In genomic region chr18:39748727-39749126, GRCh38 we compare ENCODE assay signal across 37 cellular contexts.
"Had no signal": no experiment of that assay in that cellular context is flagged by ENCODE, and none has a peak within 500 bp of the region (broad histone marks: within the 10 kb centered on the region; RNA-seq: fewer than 3 reads in every experiment).

No MANE protein-coding gene starts in this region.

- H3K4me3 Mint-ChIP-seq: activated B cell treated with CpG ODN at 0.5 μM for 24 hours; activated CD4-positive, alpha-beta memory T cell treated with anti-CD3 and anti-CD28 coated beads for 36 hours; activated CD4-positive, alpha-beta T cell treated with anti-CD3 and anti-CD28 coated beads, Interleukin-2, amount 10 ng/mL, durations not matched to agents 24 days and 14 days; activated CD8-positive, alpha-beta T cell treated with anti-CD3 and anti-CD28 coated beads for 36 hours; activated naive CD4-positive, alpha-beta T cell treated with anti-CD3 and anti-CD28 coated beads, Interleukin-2, amount 10 ng/mL, durations not matched to agents 7 days and 5 days; activated naive CD4-positive, alpha-beta T cell treated with anti-CD3 and anti-CD28 coated beads, Interleukin-2, amount 50 U/mL, for 24 hours; activated naive CD8-positive, alpha-beta T cell; activated naive CD8-positive, alpha-beta T cell treated with anti-CD3 and anti-CD28 coated beads, Interleukin-2, amount 10 ng/mL, durations not matched to agents 7 days and 5 days; activated naive CD8-positive, alpha-beta T cell treated with anti-CD3 and anti-CD28 coated beads, Interleukin-2, amount 50 U/mL, for 24 hours; activated T-cell treated with anti-CD3 and anti-CD28 coated beads, Interleukin-2, amount 50 U/mL, for 4 hours; brain; central memory CD8-positive, alpha-beta T cell; T-helper 1 cell treated with Interleukin-12 subunit alpha and Interleukin-12 subunit beta and Interleukin-4 antibody, amounts not matched to agents 30 μg/mL and 1 μg/mL, for 36 hours; T-helper 2 cell treated with Interferon-gamma antibody and Interleukin-4, amounts not matched to agents 5 μg/mL and 100 μg/mL, for 36 hours had no signal

- DNase-seq: activated B cell treated with CpG ODN at 0.5 μM for 24 hours; activated CD4-positive, alpha-beta memory T cell treated with anti-CD3 and anti-CD28 coated beads for 36 hours; activated CD4-positive, alpha-beta T cell treated with anti-CD3 and anti-CD28 coated beads for 4 hours; activated CD4-positive, alpha-beta T cell treated with anti-CD3 and anti-CD28 coated beads, Interleukin-2, amount 10 ng/mL, durations not matched to agents 24 days and 14 days; activated CD4-positive, alpha-beta T cell treated with anti-CD3 and anti-CD28 coated beads, Interleukin-2, amount 50 U/mL, for 1 hour; activated CD4-positive, alpha-beta T cell treated with anti-CD3 and anti-CD28 coated beads, Interleukin-2, amount 50 U/mL, for 4 hours; activated CD4-positive, CD25-positive, alpha-beta regulatory T cell treated with anti-CD3 and anti-CD28 coated beads, Interleukin-2, amount 50 U/mL, for 72 hours; activated CD8-positive, alpha-beta memory T cell treated with anti-CD3 and anti-CD28 coated beads, Interleukin-2, amount 50 U/mL, for 4 hours; activated CD8-positive, alpha-beta T cell treated with anti-CD3 and anti-CD28 coated beads for 36 hours; activated effector memory CD4-positive, alpha-beta T cell treated with Interleukin-2 at 50 U/mL for 16 hours; activated gamma-delta T cell; activated naive CD4-positive, alpha-beta T cell treated with anti-CD3 and anti-CD28 coated beads, Interleukin-2, amount 10 ng/mL, durations not matched to agents 7 days and 5 days; activated naive CD4-positive, alpha-beta T cell treated with Interleukin-2 at 50 U/mL for 16 hours; activated naive CD8-positive, alpha-beta T cell treated with anti-CD3 and anti-CD28 coated beads, Interleukin-2, amount 10 ng/mL, durations not matched to agents 7 days and 5 days; activated naive CD8-positive, alpha-beta T cell treated with anti-CD3 and anti-CD28 coated beads, Interleukin-2, amount 50 U/mL, for 24 hours; activated T-cell treated with anti-CD3 and anti-CD28 coated beads for 4 hours; activated T-cell treated with anti-CD3 and anti-CD28 coated beads, Interleukin-2, amount 50 U/mL, for 1 hour; activated T-cell treated with anti-CD3 and anti-CD28 coated beads, Interleukin-2, amount 50 U/mL, for 4 hours; amygdala; anterior cingulate cortex; caudate nucleus; cerebellar nuclear complex; T-helper 1 cell; T-helper 2 cell; T-helper 9 cell had no signal

- ATAC-seq: activated CD8-positive, alpha-beta T cell treated with anti-CD3 and anti-CD28 coated beads for 36 hours; activated naive CD8-positive, alpha-beta T cell treated with anti-CD3 and anti-CD28 coated beads, Interleukin-2, amount 50 U/mL, for 24 hours; activated T-cell treated with anti-CD3 and anti-CD28 coated beads, Interleukin-2, amount 50 U/mL, for 4 hours had no signal

- H3K27me3 ChIP-seq: ascending aorta, cardiac muscle cell had no signal

- H3K27ac ChIP-seq: ascending aorta, cardiac muscle cell, VCaP had no signal

- H3K4me1 Mint-ChIP-seq: activated B cell treated with CpG ODN at 0.5 μM for 24 hours; activated CD4-positive, alpha-beta T cell treated with anti-CD3 and anti-CD28 coated beads, Interleukin-2, amount 10 ng/mL, durations not matched to agents 24 days and 14 days; activated naive CD4-positive, alpha-beta T cell treated with anti-CD3 and anti-CD28 coated beads, Interleukin-2, amount 10 ng/mL, durations not matched to agents 7 days and 5 days; activated naive CD4-positive, alpha-beta T cell treated with anti-CD3 and anti-CD28 coated beads, Interleukin-2, amount 50 U/mL, for 24 hours; activated naive CD8-positive, alpha-beta T cell treated with anti-CD3 and anti-CD28 coated beads, Interleukin-2, amount 10 ng/mL, durations not matched to agents 7 days and 5 days; activated naive CD8-positive, alpha-beta T cell treated with anti-CD3 and anti-CD28 coated beads, Interleukin-2, amount 50 U/mL, for 24 hours; central memory CD8-positive, alpha-beta T cell had no signal

- FAIRE-seq: bronchial epithelial cell, TTC549 had no signal

- H3K36me3 Mint-ChIP-seq: activated CD4-positive, alpha-beta memory T cell treated with anti-CD3 and anti-CD28 coated beads for 36 hours; activated naive CD4-positive, alpha-beta T cell treated with anti-CD3 and anti-CD28 coated beads, Interleukin-2, amount 10 ng/mL, durations not matched to agents 7 days and 5 days; activated naive CD4-positive, alpha-beta T cell treated with anti-CD3 and anti-CD28 coated beads, Interleukin-2, amount 50 U/mL, for 24 hours; activated naive CD8-positive, alpha-beta T cell; activated naive CD8-positive, alpha-beta T cell treated with anti-CD3 and anti-CD28 coated beads, Interleukin-2, amount 10 ng/mL, durations not matched to agents 7 days and 5 days; brain had no signal

- H3K4me1 ChIP-seq: ascending aorta had no signal

- H3K9me3 ChIP-seq: ascending aorta had no signal

- H3K9me3 Mint-ChIP-seq: activated B cell treated with CpG ODN at 0.5 μM for 24 hours; activated CD4-positive, alpha-beta T cell treated with anti-CD3 and anti-CD28 coated beads, Interleukin-2, amount 10 ng/mL, durations not matched to agents 24 days and 14 days; activated naive CD8-positive, alpha-beta T cell treated with anti-CD3 and anti-CD28 coated beads, Interleukin-2, amount 10 ng/mL, durations not matched to agents 7 days and 5 days had no signal

- H3K4me3 ChIP-seq: ascending aorta, cardiac muscle cell had no signal

- H3K27me3 Mint-ChIP-seq: activated B cell treated with CpG ODN at 0.5 μM for 24 hours; activated CD4-positive, alpha-beta memory T cell treated with anti-CD3 and anti-CD28 coated beads for 36 hours; activated CD4-positive, alpha-beta T cell treated with anti-CD3 and anti-CD28 coated beads, Interleukin-2, amount 10 ng/mL, durations not matched to agents 24 days and 14 days; activated CD8-positive, alpha-beta T cell treated with anti-CD3 and anti-CD28 coated beads for 36 hours; activated naive CD4-positive, alpha-beta T cell treated with anti-CD3 and anti-CD28 coated beads, Interleukin-2, amount 10 ng/mL, durations not matched to agents 7 days and 5 days; activated naive CD4-positive, alpha-beta T cell treated with anti-CD3 and anti-CD28 coated beads, Interleukin-2, amount 50 U/mL, for 24 hours; activated naive CD8-positive, alpha-beta T cell; activated naive CD8-positive, alpha-beta T cell treated with anti-CD3 and anti-CD28 coated beads, Interleukin-2, amount 50 U/mL, for 24 hours; brain; central memory CD8-positive, alpha-beta T cell had no signal

- H3K36me3 ChIP-seq: ascending aorta, cardiac muscle cell had no signal

- H3K27ac Mint-ChIP-seq: activated B cell treated with CpG ODN at 0.5 μM for 24 hours; activated CD4-positive, alpha-beta memory T cell treated with anti-CD3 and anti-CD28 coated beads for 36 hours; activated CD4-positive, alpha-beta T cell treated with anti-CD3 and anti-CD28 coated beads, Interleukin-2, amount 10 ng/mL, durations not matched to agents 24 days and 14 days; activated CD8-positive, alpha-beta T cell treated with anti-CD3 and anti-CD28 coated beads for 36 hours; activated naive CD4-positive, alpha-beta T cell treated with anti-CD3 and anti-CD28 coated beads, Interleukin-2, amount 10 ng/mL, durations not matched to agents 7 days and 5 days; activated naive CD4-positive, alpha-beta T cell treated with anti-CD3 and anti-CD28 coated beads, Interleukin-2, amount 50 U/mL, for 24 hours; activated naive CD8-positive, alpha-beta T cell; activated naive CD8-positive, alpha-beta T cell treated with anti-CD3 and anti-CD28 coated beads, Interleukin-2, amount 10 ng/mL, durations not matched to agents 7 days and 5 days; activated naive CD8-positive, alpha-beta T cell treated with anti-CD3 and anti-CD28 coated beads, Interleukin-2, amount 50 U/mL, for 24 hours; activated T-helper 2 cell treated with anti-CD3 and anti-CD28 coated beads, Interferon-gamma antibody, Interleukin-2, Interleukin-4, amounts not matched to agents 10 μg/mL and 5 μg/mL and 100 μg/mL, durations not matched to agents 14 hours and 24 hours and 36 hours; brain; T-helper 1 cell treated with Interleukin-12 subunit alpha and Interleukin-12 subunit beta and Interleukin-4 antibody, amounts not matched to agents 30 μg/mL and 1 μg/mL, for 36 hours; T-helper 2 cell treated with Interferon-gamma antibody and Interleukin-4, amounts not matched to agents 5 μg/mL and 100 μg/mL, for 36 hours had no signal
